Comparison of ENCODE assay signal across 10 cellular contexts in genomic region chr19:46977548-46977947, GRCh38. TPM values are rescaled to one million over a fixed set of nuclear protein-coding genes. Genes with fewer than 3 reads are reported as not detected.
DNase-seq lines count a peak whose midpoint lies in the region; ATAC-seq and TF ChIP-seq lines count a peak whose summit lies in the region.
"Had no signal": no experiment of that assay in that cellular context is flagged by ENCODE, and none has a peak within 500 bp of the region (broad histone marks: within the 10 kb centered on the region; RNA-seq: fewer than 3 reads in every experiment).

No MANE protein-coding gene starts in this region.

- peak overlapping the region; percentile 52 for H3K9ac ChIP-seq in HUES6 (ENCODE audit: low read length)
- H3K9ac ChIP-seq in mesenchymal stem cell (ENCODE audit: low read length) = peak overlapping the region; percentile 74

- peak overlapping the region; percentile 93 for H2BK120ac ChIP-seq in mesenchymal stem cell (ENCODE audit: low read depth, low read length)

- no peaks in the 10 kb centered on the region for H3K9me3 ChIP-seq in HUES6 (ENCODE audit: control insufficient read depth, insufficient read depth, low read depth, low read length)
- H3K9me3 ChIP-seq in mesenchymal stem cell (ENCODE audit: control insufficient read depth, low read length) = no peaks in the 10 kb centered on the region
- H3K9me3 ChIP-seq in stomach = no peaks in the 10 kb centered on the region

- H2BK5ac ChIP-seq in mesenchymal stem cell (ENCODE audit: low read depth, low read length, poor library complexity, severe bottlenecking) = no peak overlapping the region

- H3K27me3 ChIP-seq in HUES6 (ENCODE audit: control insufficient read depth, insufficient read depth, low read length) (no peaks in the 10 kb centered on the region), mesenchymal stem cell (ENCODE audit: control insufficient read depth in 1 of 2, insufficient read depth in 1 of 2, low read length in 2 of 2) (no peaks in the 10 kb centered on the region), stomach (no peaks in the 10 kb centered on the region)

- H2BK15ac ChIP-seq in mesenchymal stem cell (ENCODE audit: low read depth, poor library complexity, severe bottlenecking) = peak overlapping the region; percentile 6

- H3K79me1 ChIP-seq in mesenchymal stem cell (replicated peaks; ENCODE audit: low read length, poor library complexity, severe bottlenecking) = peaks cover 23% of the 10 kb centered on the region

- no peaks in the 10 kb centered on the region for H3K9me3 Mint-ChIP-seq in activated naive CD4-positive, alpha-beta T cell treated with anti-CD3 and anti-CD28 coated beads, Interleukin-2, amount 10 ng/mL, durations not matched to agents 7 days and 5 days

- H3K14ac ChIP-seq in mesenchymal stem cell (ENCODE audit: low read length in 2 of 2) = peak overlapping the region in 1 of 2 experiments; percentile 91

- TF ChIP-seq CTCF in stomach (IDR thresholded peaks at IDR 0.05) = no peak

- intact Hi-C loops in stomach (cut with DNase I; ENCODE audit: low total_unique reads) = no loop called here

- no peak overlapping the region for H3K23ac ChIP-seq in mesenchymal stem cell (ENCODE audit: low read length in 2 of 2)

- no peak overlapping the region for H2AFZ ChIP-seq in mesenchymal stem cell (ENCODE audit: low read depth, low read length)

- peaks cover 50% of the 10 kb centered on the region for H3K4me1 ChIP-seq in HUES6 (ENCODE audit: control insufficient read depth, insufficient read depth, low read length)
- peaks cover 42% of the 10 kb centered on the region for H3K4me1 ChIP-seq in mesenchymal stem cell (ENCODE audit: control insufficient read depth, insufficient read depth, low read depth, low read length)
- peaks cover 38 to 82% (median 69%) of the 10 kb centered on the region in 4 donors for H3K4me1 ChIP-seq in stomach

- CTCF ChIA-PET in activated naive CD4-positive, alpha-beta T cell treated with anti-CD3 and anti-CD28 coated beads, Interleukin-2, amount 10 ng/mL, durations not matched to agents 7 days and 5 days (lab: Charles Lee) = no interaction called here

- H3K4me3 Mint-ChIP-seq in activated naive CD4-positive, alpha-beta T cell treated with anti-CD3 and anti-CD28 coated beads, Interleukin-2, amount 10 ng/mL, durations not matched to agents 7 days and 5 days = no peak overlapping the region

- DNase-seq in caudate nucleus (lab: John Stamatoyannopoulos, UW) = no peak
- peak; percentile 50 for DNase-seq in mesenchymal stem cell
- DNase-seq in stomach = no peak
- DNase-seq in activated naive CD4-positive, alpha-beta T cell treated with anti-CD3 and anti-CD28 coated beads, Interleukin-2, amount 10 ng/mL, durations not matched to agents 7 days and 5 days = no peak
- no peak for DNase-seq in NCI-H2171 treated with DMSO at 0.1 percent for 48 hours (lab: John Stamatoyannopoulos, UW)
- DNase-seq: T-helper 9 cell had no signal

- H3K36me3 ChIP-seq in HUES6 (ENCODE audit: control insufficient read depth, insufficient read depth, low read length) = no peaks in the 10 kb centered on the region
- peaks cover 7 to 17% of the 10 kb centered on the region in 2 experiments for H3K36me3 ChIP-seq in mesenchymal stem cell (ENCODE audit: control insufficient read depth in 1 of 2, insufficient read depth in 2 of 2, low read depth in 1 of 2, low read length in 2 of 2)
- H3K36me3 ChIP-seq in stomach = no peaks in the 10 kb centered on the region

- H3K4me3 ChIP-seq in HUES6 (ENCODE audit: low read depth, low read length) = no peak overlapping the region
- H3K4me3 ChIP-seq in mesenchymal stem cell (ENCODE audit: insufficient read depth in 1 of 2, low read depth in 1 of 2, low read length in 2 of 2) = peak overlapping the region in 1 of 2 experiments; percentile 4
- H3K4me3 ChIP-seq in stomach = no peak overlapping the region

- peak overlapping the region; percentile 71 for H4K8ac ChIP-seq in mesenchymal stem cell (ENCODE audit: low read length)

- no peak overlapping the region for H3K27ac Mint-ChIP-seq in activated naive CD4-positive, alpha-beta T cell treated with anti-CD3 and anti-CD28 coated beads, Interleukin-2, amount 10 ng/mL, durations not matched to agents 7 days and 5 days

- peaks cover 7% of the 10 kb centered on the region for H3K4me1 Mint-ChIP-seq in activated naive CD4-positive, alpha-beta T cell treated with anti-CD3 and anti-CD28 coated beads, Interleukin-2, amount 10 ng/mL, durations not matched to agents 7 days and 5 days

- peak overlapping the region; percentile 60 for H4K91ac ChIP-seq in mesenchymal stem cell (ENCODE audit: low read length)

- no peak for TF ChIP-seq POLR2A in stomach (IDR thresholded peaks at IDR 0.05)

- no peak overlapping the region for H3K4me2 ChIP-seq in mesenchymal stem cell (ENCODE audit: low read length, poor library complexity, severe bottlenecking)

- TF ChIP-seq EP300 in stomach (IDR thresholded peaks at IDR 0.05) = no peak

- no peaks in the 10 kb centered on the region for H3K36me3 Mint-ChIP-seq in activated naive CD4-positive, alpha-beta T cell treated with anti-CD3 and anti-CD28 coated beads, Interleukin-2, amount 10 ng/mL, durations not matched to agents 7 days and 5 days

- peak overlapping the region; percentile 79; the same call in 1 of the 2 replicates for H3K27ac ChIP-seq in HUES6 (ENCODE audit: low read depth, low read length)
- peak overlapping the region; percentile 82 for H3K27ac ChIP-seq in caudate nucleus (ENCODE audit: low read depth, low read length)
- peak overlapping the region; percentile 96 for H3K27ac ChIP-seq in mesenchymal stem cell (ENCODE audit: low read length, poor library complexity, severe bottlenecking)
- peak overlapping the region in 4 of 5 donors; percentile 79 to 88 (median 82) for H3K27ac ChIP-seq in stomach

- peak overlapping the region; percentile 69 to 80 for H2BK12ac ChIP-seq in mesenchymal stem cell (ENCODE audit: low read length in 2 of 2)

- ATAC-seq in GM18511 (IDR thresholded peaks at IDR 0.05; ENCODE audit: unreplicated experiment) (no peak), GM19023 (IDR thresholded peaks at IDR 0.05; ENCODE audit: unreplicated experiment) (no peak)

- WGBS in mesenchymal stem cell = 61% methylated on average over 7 of the region's 7 CpGs
- 61 to 73% (median 68%) methylated on average over 7 of the region's 7 CpGs for WGBS in stomach, 5 donors

- peak overlapping the region; percentile 47 to 96 for H3K18ac ChIP-seq in mesenchymal stem cell (ENCODE audit: low read depth in 1 of 2, low read length in 2 of 2)

- H3K27me3 Mint-ChIP-seq in activated naive CD4-positive, alpha-beta T cell treated with anti-CD3 and anti-CD28 coated beads, Interleukin-2, amount 10 ng/mL, durations not matched to agents 7 days and 5 days = no peaks in the 10 kb centered on the region

- peak overlapping the region; percentile 17 for H2AK5ac ChIP-seq in mesenchymal stem cell (ENCODE audit: low read length, severe bottlenecking)

- peak overlapping the region; percentile 19 to 73 for H3K4ac ChIP-seq in mesenchymal stem cell (ENCODE audit: low read depth in 1 of 2, low read length in 2 of 2)

RNA-seq across cellular contexts. Expression of gene NPAS1, which starts 42.1 kb away (rescaled TPM):
- 0.41 TPM for polyA plus RNA-seq in mesenchymal stem cell (2013, experiment 1 of 2)
- polyA plus RNA-seq in mesenchymal stem cell (2013, experiment 2 of 2) = 0.47 TPM
- 1 to 10 TPM in 1 of 5 donors, under 1 TPM in 1, not detected in 3; 0.72 to 2.3 TPM for total RNA-seq in stomach
- 1 to 10 TPM; 1.1 to 8.9 (median 1.1) TPM for polyA plus RNA-seq in stomach
- total RNA-seq: dermis microvascular lymphatic vessel endothelial cell had no signal
